In genomic region chr1:61253912-61254628, GRCh38 we compare ENCODE assay signal across 1 cellular context.
TF ChIP-seq lines count a peak whose summit lies in the region.

No MANE protein-coding gene starts in this region.

TF ChIP-seq in HEK293, 187 proteins besides CTCF, POLR2A, EP300 and RAD21 (continued from another document):
- TF ChIP-seq ZNF639 (tag by site-specific recombination; IDR thresholded peaks at IDR 0.05) (peak; percentile 17; the same call in 1 of the 2 replicates), FEZF1 (tag by site-specific recombination; IDR thresholded peaks at IDR 0.05) (0 out of 2 replicates have a peak, but pooled peaks have one; percentile 13), PRDM10 (tag by site-specific recombination; IDR thresholded peaks at IDR 0.05) (peak; percentile 65; the same call in 1 of the 2 replicates), ZBTB44 (tag by site-specific recombination; IDR thresholded peaks at IDR 0.05) (peak; percentile 64), ZXDB (tag by site-specific recombination; IDR thresholded peaks at IDR 0.05) (0 out of 2 replicates have a peak, but pooled peaks have one; percentile 16), SP7 (tag by site-specific recombination; IDR thresholded peaks at IDR 0.05) (peak; percentile 100), BCL11A (tag by site-specific recombination; IDR thresholded peaks at IDR 0.05; ENCODE audit: low read depth) (0 out of 2 replicates have a peak, but pooled peaks have one; percentile 19), PRDM6 (tag by site-specific recombination; IDR thresholded peaks at IDR 0.05) (peak; percentile 93), GLI2 (tag by site-specific recombination; IDR thresholded peaks at IDR 0.05; ENCODE audit: borderline replicate concordance, low read depth) (peak; percentile 10; the same call in 1 of the 2 replicates), KLF10 (tag by site-specific recombination; IDR thresholded peaks at IDR 0.05) (peak; percentile 35; the same call in 1 of the 2 replicates), GLIS1 (tag by site-specific recombination; IDR thresholded peaks at IDR 0.05) (no peak), TSHZ1 (tag by site-specific recombination; IDR thresholded peaks at IDR 0.05; ENCODE audit: borderline replicate concordance) (peak; percentile 62; the same call in 1 of the 2 replicates), ZNF692 (tag by site-specific recombination; IDR thresholded peaks at IDR 0.05) (0 out of 2 replicates have a peak, but pooled peaks have one; percentile 11), ZNF341 (tag by site-specific recombination; IDR thresholded peaks at IDR 0.05; ENCODE audit: low read depth) (no peak), ZNF580 (tag by site-specific recombination; IDR thresholded peaks at IDR 0.05) (0 out of 2 replicates have a peak, but pooled peaks have one; percentile 25), ZNF707 (tag by site-specific recombination; IDR thresholded peaks at IDR 0.05) (no peak), ZBTB21 (tag by site-specific recombination; IDR thresholded peaks at IDR 0.05) (peak; percentile 60)
- TF ChIP-seq, protein P1, sequence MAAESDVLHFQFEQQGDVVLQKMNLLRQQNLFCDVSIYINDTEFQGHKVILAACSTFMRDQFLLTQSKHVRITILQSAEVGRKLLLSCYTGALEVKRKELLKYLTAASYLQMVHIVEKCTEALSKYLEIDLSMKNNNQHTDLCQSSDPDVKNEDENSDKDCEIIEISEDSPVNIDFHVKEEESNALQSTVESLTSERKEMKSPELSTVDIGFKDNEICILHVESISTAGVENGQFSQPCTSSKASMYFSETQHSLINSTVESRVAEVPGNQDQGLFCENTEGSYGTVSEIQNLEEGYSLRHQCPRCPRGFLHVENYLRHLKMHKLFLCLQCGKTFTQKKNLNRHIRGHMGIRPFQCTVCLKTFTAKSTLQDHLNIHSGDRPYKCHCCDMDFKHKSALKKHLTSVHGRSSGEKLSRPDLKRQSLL (tag by site-specific recombination; IDR thresholded peaks at IDR 0.05): 0 out of 2 replicates have a peak, but pooled peaks have one; percentile 61
- TF ChIP-seq, protein P2, sequence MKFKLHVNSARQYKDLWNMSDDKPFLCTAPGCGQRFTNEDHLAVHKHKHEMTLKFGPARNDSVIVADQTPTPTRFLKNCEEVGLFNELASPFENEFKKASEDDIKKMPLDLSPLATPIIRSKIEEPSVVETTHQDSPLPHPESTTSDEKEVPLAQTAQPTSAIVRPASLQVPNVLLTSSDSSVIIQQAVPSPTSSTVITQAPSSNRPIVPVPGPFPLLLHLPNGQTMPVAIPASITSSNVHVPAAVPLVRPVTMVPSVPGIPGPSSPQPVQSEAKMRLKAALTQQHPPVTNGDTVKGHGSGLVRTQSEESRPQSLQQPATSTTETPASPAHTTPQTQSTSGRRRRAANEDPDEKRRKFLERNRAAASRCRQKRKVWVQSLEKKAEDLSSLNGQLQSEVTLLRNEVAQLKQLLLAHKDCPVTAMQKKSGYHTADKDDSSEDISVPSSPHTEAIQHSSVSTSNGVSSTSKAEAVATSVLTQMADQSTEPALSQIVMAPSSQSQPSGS (tag by site-specific recombination; IDR thresholded peaks at IDR 0.05; ENCODE audit: low read depth): peak; percentile 91
